20 cellular contexts compared by ENCODE assay signal in genomic region chr1:168845083-168845650, GRCh38.
"Had no signal": no experiment of that assay in that cellular context is flagged by ENCODE, and none has a peak within 500 bp of the region (broad histone marks: within the 10 kb centered on the region; RNA-seq: fewer than 3 reads in every experiment).

No MANE protein-coding gene starts in this region.

- FAIRE-seq: urothelium cell line had no signal

- H3K36me3 ChIP-seq: ascending aorta, breast epithelium, esophagus muscularis mucosa had no signal

- H3K27ac ChIP-seq: ascending aorta, breast epithelium, esophagus muscularis mucosa, skin epidermis, VCaP had no signal

- ATAC-seq: activated CD8-positive, alpha-beta memory T cell treated with anti-CD3 and anti-CD28 coated beads, Interleukin-2, amount 10 ng/mL, durations not matched to agents 7 days and 5 days had no signal

- H3K9me3 ChIP-seq: ascending aorta, breast epithelium, esophagus muscularis mucosa had no signal

- H3K27me3 ChIP-seq: ascending aorta, breast epithelium, esophagus muscularis mucosa had no signal

- H3K4me3 ChIP-seq: ascending aorta, breast epithelium, esophagus muscularis mucosa, skin epidermis had no signal

- DNase-seq: activated CD4-positive, alpha-beta memory T cell treated with anti-CD3 and anti-CD28 coated beads for 36 hours; activated CD4-positive, alpha-beta T cell treated with anti-CD3 and anti-CD28 coated beads for 1 hour; activated CD8-positive, alpha-beta memory T cell treated with anti-CD3 and anti-CD28 coated beads, Interleukin-2, amount 10 ng/mL, durations not matched to agents 7 days and 5 days; activated naive CD4-positive, alpha-beta T cell treated with anti-CD3 and anti-CD28 coated beads for 36 hours; activated T-cell treated with anti-CD3 and anti-CD28 coated beads, Interleukin-2, amount 50 U/mL, for 1 hour; dermis blood vessel endothelial cell; endodermal cell; glutamatergic neuron; hypothalamus; nephron progenitor cell; occipital lobe; stimulated activated CD4-positive, alpha-beta T cell treated with anti-CD3 and anti-CD28 coated beads, Interleukin-4, amount 100 ng/mL, for 24 hours; stimulated activated naive CD4-positive, alpha-beta T cell; substantia nigra had no signal

- H3K4me1 ChIP-seq: ascending aorta had no signal
